Comparison of ENCODE assay signal across 11 cellular contexts in genomic region chr2:24717263-24717951, GRCh38.
"Had no signal": no experiment of that assay in that cellular context is flagged by ENCODE, and none has a peak within 500 bp of the region (broad histone marks: within the 10 kb centered on the region; RNA-seq: fewer than 3 reads in every experiment).

No MANE protein-coding gene starts in this region.

- H2AFZ ChIP-seq: GM23248, GM23338 had no signal

- H3K36me3 ChIP-seq: HAP-1 had no signal

- ATAC-seq: GM23338, HCT116 had no signal

- H3K4me2 ChIP-seq: GM23338 had no signal

- H3K9me3 ChIP-seq: HAP-1 had no signal

- FAIRE-seq: H1, H54 had no signal

- H3K4me1 ChIP-seq: HAP-1 had no signal

- H3K9ac ChIP-seq: GM23248 had no signal

- H3K4me3 ChIP-seq: GM23248, GM23338, HAP-1 had no signal

- H3K27ac ChIP-seq: GM23248 had no signal

- DNase-seq: GM23248, GOT3, H7, H9, HCEC 1CT, HFFc6 had no signal
